1 cellular context compared by ENCODE assay signal in genomic region chr6:136792066-136792944, GRCh38.
TF ChIP-seq lines count a peak whose summit lies in the region.

Gene MAP3K5, minus strand, starts transcription at chr6:136792477. Its CDS starts 320 bp downstream, at chr6:136792157.

TF ChIP-seq in HepG2, 621 proteins besides CTCF, POLR2A, EP300 and RAD21 (continued from another document and continues in another):
- TF ChIP-seq ZBTB10 (CRISPR knock-in tag; IDR thresholded peaks at IDR 0.05; ENCODE audit: borderline replicate concordance) (no peak), ZFP36L1 (CRISPR knock-in tag; IDR thresholded peaks at IDR 0.05) (no peak), CCDC6 (CRISPR knock-in tag; IDR thresholded peaks at IDR 0.05) (peak; percentile 67; the same call in 1 of the 2 replicates), ZNF451 (CRISPR knock-in tag; IDR thresholded peaks at IDR 0.05) (peak; percentile 30; the same call in 1 of the 2 replicates), ZNF547 (CRISPR knock-in tag; IDR thresholded peaks at IDR 0.05) (peak; percentile 75), IRX3 (CRISPR knock-in tag; IDR thresholded peaks at IDR 0.05; ENCODE audit: borderline replicate concordance, low read depth) (no peak; the same call in 1 of the 2 replicates), ZNF33A (CRISPR knock-in tag; IDR thresholded peaks at IDR 0.05; ENCODE audit: borderline replicate concordance) (no peak), ZC3H4 (CRISPR knock-in tag; IDR thresholded peaks at IDR 0.05; ENCODE audit: borderline replicate concordance) (no peak), ZNF781 (CRISPR knock-in tag; IDR thresholded peaks at IDR 0.05; ENCODE audit: borderline replicate concordance, not compliant biosample characterization) (no peak), ZFP82 (CRISPR knock-in tag; IDR thresholded peaks at IDR 0.05; ENCODE audit: borderline replicate concordance) (no peak; the same call in 1 of the 2 replicates), KDM5B (CRISPR knock-in tag; IDR thresholded peaks at IDR 0.05; ENCODE audit: borderline replicate concordance) (no peak), ZBTB8A (CRISPR knock-in tag; IDR thresholded peaks at IDR 0.05; ENCODE audit: borderline replicate concordance, low read depth) (no peak), ZNF136 (CRISPR knock-in tag; IDR thresholded peaks at IDR 0.05; ENCODE audit: low read depth) (no peak), ZKSCAN8 (CRISPR knock-in tag; IDR thresholded peaks at IDR 0.05; ENCODE audit: borderline replicate concordance) (no peak), TBX3 (IDR thresholded peaks at IDR 0.05; ENCODE audit: borderline replicate concordance) (no peak), HIC2 (CRISPR knock-in tag; IDR thresholded peaks at IDR 0.05; ENCODE audit: low read depth) (no peak; the same call in 1 of the 2 replicates), SRSF9 (IDR thresholded peaks at IDR 0.05; ENCODE audit: borderline replicate concordance, insufficient read depth, low read depth, low read length, poor library complexity, severe bottlenecking) (no peak), KDM6A (CRISPR knock-in tag; IDR thresholded peaks at IDR 0.05; ENCODE audit: low read depth) (no peak), AHR (CRISPR knock-in tag; IDR thresholded peaks at IDR 0.05) (no peak), PPARG (CRISPR knock-in tag; conservative IDR thresholded peaks at IDR 0.05) (no peak), ELF4 (CRISPR knock-in tag; IDR thresholded peaks at IDR 0.05; ENCODE audit: borderline replicate concordance) (no peak), CC2D1A (CRISPR knock-in tag; IDR thresholded peaks at IDR 0.05) (no peak), EZH2 (conservative IDR thresholded peaks at IDR 0.05; ENCODE audit: low read depth, low read length) (no peak), ZNF883 (CRISPR knock-in tag; IDR thresholded peaks at IDR 0.05; ENCODE audit: not compliant biosample characterization) (no peak), NAIF1 (CRISPR knock-in tag; IDR thresholded peaks at IDR 0.05; ENCODE audit: borderline replicate concordance) (no peak), WIZ (CRISPR knock-in tag; IDR thresholded peaks at IDR 0.05) (no peak), RXRA (CRISPR knock-in tag; IDR thresholded peaks at IDR 0.05) (no peak; the same call in 1 of the 2 replicates), ZSCAN12 (CRISPR knock-in tag; IDR thresholded peaks at IDR 0.05) (no peak), PBX2 (CRISPR knock-in tag; IDR thresholded peaks at IDR 0.05) (no peak), SRY (CRISPR knock-in tag; IDR thresholded peaks at IDR 0.05) (no peak), ZNF747 (CRISPR knock-in tag; IDR thresholded peaks at IDR 0.05; ENCODE audit: borderline replicate concordance) (no peak), RFX3 (CRISPR knock-in tag; IDR thresholded peaks at IDR 0.05) (no peak), MAFF (IDR thresholded peaks at IDR 0.05; ENCODE audit: low read depth, low read length) (no peak), ZNF891 (CRISPR knock-in tag; IDR thresholded peaks at IDR 0.05) (peak; percentile 72), BRCA1 (CRISPR knock-in tag; IDR thresholded peaks at IDR 0.05) (no peak), HDAC2 (CRISPR knock-in tag; IDR thresholded peaks at IDR 0.05) (no peak)
- TF ChIP-seq, protein P1, sequence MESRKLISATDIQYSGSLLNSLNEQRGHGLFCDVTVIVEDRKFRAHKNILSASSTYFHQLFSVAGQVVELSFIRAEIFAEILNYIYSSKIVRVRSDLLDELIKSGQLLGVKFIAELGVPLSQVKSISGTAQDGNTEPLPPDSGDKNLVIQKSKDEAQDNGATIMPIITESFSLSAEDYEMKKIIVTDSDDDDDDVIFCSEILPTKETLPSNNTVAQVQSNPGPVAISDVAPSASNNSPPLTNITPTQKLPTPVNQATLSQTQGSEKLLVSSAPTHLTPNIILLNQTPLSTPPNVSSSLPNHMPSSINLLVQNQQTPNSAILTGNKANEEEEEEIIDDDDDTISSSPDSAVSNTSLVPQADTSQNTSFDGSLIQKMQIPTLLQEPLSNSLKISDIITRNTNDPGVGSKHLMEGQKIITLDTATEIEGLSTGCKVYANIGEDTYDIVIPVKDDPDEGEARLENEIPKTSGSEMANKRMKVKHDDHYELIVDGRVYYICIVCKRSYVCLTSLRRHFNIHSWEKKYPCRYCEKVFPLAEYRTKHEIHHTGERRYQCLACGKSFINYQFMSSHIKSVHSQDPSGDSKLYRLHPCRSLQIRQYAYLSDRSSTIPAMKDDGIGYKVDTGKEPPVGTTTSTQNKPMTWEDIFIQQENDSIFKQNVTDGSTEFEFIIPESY (CRISPR knock-in tag; IDR thresholded peaks at IDR 0.05) = no peak
- TF ChIP-seq, protein P2, sequence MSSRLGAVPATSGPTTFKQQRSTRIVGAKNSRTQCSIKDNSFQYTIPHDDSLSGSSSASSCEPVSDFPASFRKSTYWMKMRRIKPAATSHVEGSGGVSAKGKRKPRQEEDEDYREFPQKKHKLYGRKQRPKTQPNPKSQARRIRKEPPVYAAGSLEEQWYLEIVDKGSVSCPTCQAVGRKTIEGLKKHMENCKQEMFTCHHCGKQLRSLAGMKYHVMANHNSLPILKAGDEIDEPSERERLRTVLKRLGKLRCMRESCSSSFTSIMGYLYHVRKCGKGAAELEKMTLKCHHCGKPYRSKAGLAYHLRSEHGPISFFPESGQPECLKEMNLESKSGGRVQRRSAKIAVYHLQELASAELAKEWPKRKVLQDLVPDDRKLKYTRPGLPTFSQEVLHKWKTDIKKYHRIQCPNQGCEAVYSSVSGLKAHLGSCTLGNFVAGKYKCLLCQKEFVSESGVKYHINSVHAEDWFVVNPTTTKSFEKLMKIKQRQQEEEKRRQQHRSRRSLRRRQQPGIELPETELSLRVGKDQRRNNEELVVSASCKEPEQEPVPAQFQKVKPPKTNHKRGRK (CRISPR knock-in tag; IDR thresholded peaks at IDR 0.05) = peak; percentile 73; the same call in 1 of the 2 replicates
- TF ChIP-seq, protein P3, sequence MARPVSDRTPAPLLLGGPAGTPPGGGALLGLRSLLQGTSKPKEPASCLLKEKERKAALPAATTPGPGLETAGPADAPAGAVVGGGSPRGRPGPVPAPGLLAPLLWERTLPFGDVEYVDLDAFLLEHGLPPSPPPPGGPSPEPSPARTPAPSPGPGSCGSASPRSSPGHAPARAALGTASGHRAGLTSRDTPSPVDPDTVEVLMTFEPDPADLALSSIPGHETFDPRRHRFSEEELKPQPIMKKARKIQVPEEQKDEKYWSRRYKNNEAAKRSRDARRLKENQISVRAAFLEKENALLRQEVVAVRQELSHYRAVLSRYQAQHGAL (CRISPR knock-in tag; IDR thresholded peaks at IDR 0.05; ENCODE audit: not compliant biosample characterization) = no peak
- TF ChIP-seq, protein P4, sequence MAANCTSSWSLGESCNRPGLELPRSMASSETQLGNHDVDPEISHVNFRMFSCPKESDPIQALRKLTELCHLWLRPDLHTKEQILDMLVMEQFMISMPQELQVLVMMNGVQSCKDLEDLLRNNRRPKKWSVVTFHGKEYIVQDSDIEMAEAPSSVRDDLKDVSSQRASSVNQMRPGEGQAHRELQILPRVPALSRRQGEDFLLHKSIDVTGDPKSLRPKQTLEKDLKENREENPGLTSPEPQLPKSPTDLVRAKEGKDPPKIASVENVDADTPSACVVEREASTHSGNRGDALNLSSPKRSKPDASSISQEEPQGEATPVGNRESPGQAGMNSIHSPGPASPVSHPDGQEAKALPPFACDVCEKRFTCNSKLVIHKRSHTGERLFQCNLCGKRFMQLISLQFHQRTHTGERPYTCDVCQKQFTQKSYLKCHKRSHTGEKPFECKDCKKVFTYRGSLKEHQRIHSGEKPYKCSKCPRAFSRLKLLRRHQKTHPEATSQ (CRISPR knock-in tag; IDR thresholded peaks at IDR 0.05; ENCODE audit: borderline replicate concordance) = no peak
- TF ChIP-seq, protein P5, sequence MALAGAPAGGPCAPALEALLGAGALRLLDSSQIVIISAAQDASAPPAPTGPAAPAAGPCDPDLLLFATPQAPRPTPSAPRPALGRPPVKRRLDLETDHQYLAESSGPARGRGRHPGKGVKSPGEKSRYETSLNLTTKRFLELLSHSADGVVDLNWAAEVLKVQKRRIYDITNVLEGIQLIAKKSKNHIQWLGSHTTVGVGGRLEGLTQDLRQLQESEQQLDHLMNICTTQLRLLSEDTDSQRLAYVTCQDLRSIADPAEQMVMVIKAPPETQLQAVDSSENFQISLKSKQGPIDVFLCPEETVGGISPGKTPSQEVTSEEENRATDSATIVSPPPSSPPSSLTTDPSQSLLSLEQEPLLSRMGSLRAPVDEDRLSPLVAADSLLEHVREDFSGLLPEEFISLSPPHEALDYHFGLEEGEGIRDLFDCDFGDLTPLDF (CRISPR knock-in tag; IDR thresholded peaks at IDR 0.05) = no peak
- TF ChIP-seq, protein P6, sequence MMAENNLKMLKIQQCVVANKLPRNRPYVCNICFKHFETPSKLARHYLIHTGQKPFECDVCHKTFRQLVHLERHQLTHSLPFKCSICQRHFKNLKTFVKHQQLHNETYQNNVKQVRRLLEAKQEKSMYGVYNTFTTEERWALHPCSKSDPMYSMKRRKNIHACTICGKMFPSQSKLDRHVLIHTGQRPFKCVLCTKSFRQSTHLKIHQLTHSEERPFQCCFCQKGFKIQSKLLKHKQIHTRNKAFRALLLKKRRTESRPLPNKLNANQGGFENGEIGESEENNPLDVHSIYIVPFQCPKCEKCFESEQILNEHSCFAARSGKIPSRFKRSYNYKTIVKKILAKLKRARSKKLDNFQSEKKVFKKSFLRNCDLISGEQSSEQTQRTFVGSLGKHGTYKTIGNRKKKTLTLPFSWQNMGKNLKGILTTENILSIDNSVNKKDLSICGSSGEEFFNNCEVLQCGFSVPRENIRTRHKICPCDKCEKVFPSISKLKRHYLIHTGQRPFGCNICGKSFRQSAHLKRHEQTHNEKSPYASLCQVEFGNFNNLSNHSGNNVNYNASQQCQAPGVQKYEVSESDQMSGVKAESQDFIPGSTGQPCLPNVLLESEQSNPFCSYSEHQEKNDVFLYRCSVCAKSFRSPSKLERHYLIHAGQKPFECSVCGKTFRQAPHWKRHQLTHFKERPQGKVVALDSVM (CRISPR knock-in tag; IDR thresholded peaks at IDR 0.05) = no peak
- TF ChIP-seq, protein P7, sequence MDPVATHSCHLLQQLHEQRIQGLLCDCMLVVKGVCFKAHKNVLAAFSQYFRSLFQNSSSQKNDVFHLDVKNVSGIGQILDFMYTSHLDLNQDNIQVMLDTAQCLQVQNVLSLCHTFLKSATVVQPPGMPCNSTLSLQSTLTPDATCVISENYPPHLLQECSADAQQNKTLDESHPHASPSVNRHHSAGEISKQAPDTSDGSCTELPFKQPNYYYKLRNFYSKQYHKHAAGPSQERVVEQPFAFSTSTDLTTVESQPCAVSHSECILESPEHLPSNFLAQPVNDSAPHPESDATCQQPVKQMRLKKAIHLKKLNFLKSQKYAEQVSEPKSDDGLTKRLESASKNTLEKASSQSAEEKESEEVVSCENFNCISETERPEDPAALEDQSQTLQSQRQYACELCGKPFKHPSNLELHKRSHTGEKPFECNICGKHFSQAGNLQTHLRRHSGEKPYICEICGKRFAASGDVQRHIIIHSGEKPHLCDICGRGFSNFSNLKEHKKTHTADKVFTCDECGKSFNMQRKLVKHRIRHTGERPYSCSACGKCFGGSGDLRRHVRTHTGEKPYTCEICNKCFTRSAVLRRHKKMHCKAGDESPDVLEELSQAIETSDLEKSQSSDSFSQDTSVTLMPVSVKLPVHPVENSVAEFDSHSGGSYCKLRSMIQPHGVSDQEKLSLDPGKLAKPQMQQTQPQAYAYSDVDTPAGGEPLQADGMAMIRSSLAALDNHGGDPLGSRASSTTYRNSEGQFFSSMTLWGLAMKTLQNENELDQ (CRISPR knock-in tag; IDR thresholded peaks at IDR 0.05; ENCODE audit: borderline replicate concordance) = no peak
